In genomic region chr9:98968596-98969337, GRCh38 we compare ENCODE assay signal across 15 cellular contexts. TPM values are rescaled to one million over a fixed set of nuclear protein-coding genes. Genes with fewer than 3 reads are reported as not detected.
DNase-seq lines count a peak whose midpoint lies in the region; ATAC-seq, FAIRE-seq and TF ChIP-seq lines count a peak whose summit lies in the region.
"Had no signal": no experiment of that assay in that cellular context is flagged by ENCODE, and none has a peak within 500 bp of the region (broad histone marks: within the 10 kb centered on the region; RNA-seq: fewer than 3 reads in every experiment).

No MANE protein-coding gene starts in this region.

- H3K4me3 Mint-ChIP-seq in CD4-positive, alpha-beta memory T cell, result no peak overlapping the region
- H3K4me3 Mint-ChIP-seq: CD14-positive monocyte; CD8-positive, alpha-beta memory T cell had no signal

- H3K27me3 ChIP-seq in IMR-90 (ENCODE audit: control insufficient read depth, insufficient read depth, low read length), result no peaks in the 10 kb centered on the region
- no peaks in the 10 kb centered on the region for H3K27me3 ChIP-seq in K562 (ENCODE audit: control insufficient read depth in 2 of 2, insufficient read depth in 2 of 2, low read length in 2 of 2)
- H3K27me3 ChIP-seq in gastroesophageal sphincter, result no peaks in the 10 kb centered on the region
- H3K27me3 ChIP-seq in subcutaneous abdominal adipose tissue (ENCODE audit: control insufficient read depth in 5 of 5, insufficient read depth in 4 of 5, low read length in 5 of 5), result no peaks in the 10 kb centered on the region
- H3K27me3 ChIP-seq in CD4-positive, alpha-beta memory T cell (ENCODE audit: insufficient read depth, low read length), result no peaks in the 10 kb centered on the region

- ATAC-seq in IMR-90 (ENCODE audit: low read depth), result no peak
- ATAC-seq in K562, result 0 out of 3 replicates have a peak, but pooled peaks have one; percentile 17
- no peak for ATAC-seq in gastroesophageal sphincter
- ATAC-seq: A549, HCT116 had no signal

- peaks cover 2% of the 10 kb centered on the region in 2 donors for H3K27me3 Mint-ChIP-seq in CD4-positive, alpha-beta memory T cell

- peaks cover 4 to 54% of the 10 kb centered on the region in 2 experiments; a peak in 3 of 4 replicates for H3K79me1 ChIP-seq in IMR-90 (ENCODE audit: low read depth in 1 of 2, low read length in 2 of 2)

- H3K4me3 ChIP-seq in IMR-90 (ENCODE audit: insufficient read depth, low read depth, low read length), result no peak overlapping the region
- no peak overlapping the region for H3K4me3 ChIP-seq in K562
- H3K4me3 ChIP-seq in gastroesophageal sphincter, result no peak overlapping the region
- H3K4me3 ChIP-seq in subcutaneous abdominal adipose tissue (ENCODE audit: low read depth in 1 of 5, low read length in 5 of 5), result no peak overlapping the region
- H3K4me3 ChIP-seq in CD4-positive, alpha-beta memory T cell (ENCODE audit: low read length in 2 of 2), result no peak overlapping the region
- H3K4me3 ChIP-seq: A549 had no signal

- dilution Hi-C loops in IMR-90 (cut with HindIII; ENCODE audit: low sequenced_read_pairs, unreplicated experiment), result no loop called here

- no peak overlapping the region for H3K14ac ChIP-seq in IMR-90 (replicated peaks; ENCODE audit: low read depth, low read length)

- no peak overlapping the region for H3K18ac ChIP-seq in IMR-90 (ENCODE audit: low read depth, low read length)

- no peak for FAIRE-seq in K562 (lab: Jason Lieb, UNC)
- FAIRE-seq: A549, H1 had no signal

- CTCF ChIA-PET in IMR-90 (lab: Yijun Ruan, JAX), result no interaction called here
- CTCF ChIA-PET in K562 (lab: Yijun Ruan, JAX; ENCODE audit: low intra/inter-chr PET ratio), result no interaction called here
- CTCF ChIA-PET in CD4-positive, alpha-beta memory T cell (lab: Charles Lee; ENCODE audit: partially characterized antibody), result no interaction called here

- H2BK120ac ChIP-seq in IMR-90 (ENCODE audit: low read depth, low read length), result peak overlapping the region; percentile 33; the same call in 1 of the 2 replicates

- H2BK20ac ChIP-seq in IMR-90 (ENCODE audit: low read depth, low read length), result 0 out of 2 replicates have a peak overlapping the region, but pooled peaks have one; percentile 10

- intact Hi-C loops in IMR-90 (cut with micrococcal nuclease) (no loop called here), K562 (cut with micrococcal nuclease) (no loop called here)
- intact Hi-C loops in CD4-positive, alpha-beta memory T cell (cut with micrococcal nuclease), result no loop called here

- no peak overlapping the region for H2AK9ac ChIP-seq in IMR-90 (replicated peaks; ENCODE audit: low read depth, low read length, poor library complexity)

- no peaks in the 10 kb centered on the region for H3K9me3 Mint-ChIP-seq in CD4-positive, alpha-beta memory T cell
- H3K9me3 Mint-ChIP-seq: CD8-positive, alpha-beta memory T cell had no signal

- H3K36me3 ChIP-seq in IMR-90 (ENCODE audit: control insufficient read depth, insufficient read depth, low read length), result peaks cover 9% of the 10 kb centered on the region; the same call in 1 of the 2 replicates
- no peaks in the 10 kb centered on the region for H3K36me3 ChIP-seq in K562 (ENCODE audit: control insufficient read depth, insufficient read depth, low read length)
- H3K36me3 ChIP-seq in gastroesophageal sphincter, result no peaks in the 10 kb centered on the region
- H3K36me3 ChIP-seq in subcutaneous abdominal adipose tissue (ENCODE audit: control insufficient read depth in 5 of 5, insufficient read depth in 5 of 5, low read length in 5 of 5), result peaks cover 0 to 14% (median 7%) of the 10 kb centered on the region in 5 donors
- no peaks in the 10 kb centered on the region for H3K36me3 ChIP-seq in CD4-positive, alpha-beta memory T cell (ENCODE audit: insufficient read depth, low read length)

- H3K36me3 Mint-ChIP-seq in CD4-positive, alpha-beta memory T cell, result no peaks in the 10 kb centered on the region
- H3K36me3 Mint-ChIP-seq: CD14-positive monocyte; CD8-positive, alpha-beta memory T cell had no signal

- BruUV-seq in IMR-90 (replicated peaks; lab: Mats Ljungman, UMichigan), result no TSS peak
- no TSS peak for BruUV-seq in K562 (replicated peaks; lab: Mats Ljungman, UMichigan)

- 88% methylated on average over 1 of the region's 6 CpGs; no CpG with 5 or more reads in 1 of the 2 experiments for WGBS in IMR-90 (ENCODE audit: extremely low coverage in 2 of 2, insufficient read length in 1 of 2), 2 experiments
- 29% methylated on average over 4 of the region's 6 CpGs for WGBS in K562 (ENCODE audit: insufficient coverage, low coverage, missing lambda C conversion rate)
- WGBS in gastroesophageal sphincter (ENCODE audit: low coverage in 1 of 2), 2 donors, result 64 to 89% methylated on average over 4 of the region's 6 CpGs

- no peaks in the 10 kb centered on the region for H3K79me2 ChIP-seq in K562 (ENCODE audit: control insufficient read depth, insufficient read depth, low read length)

- H3K4me2 ChIP-seq in IMR-90 (ENCODE audit: low read depth, low read length) (no peak overlapping the region), K562 (ENCODE audit: insufficient read depth, low read length) (no peak overlapping the region)
- H3K4me2 ChIP-seq: A549 had no signal

- no peaks in the 10 kb centered on the region for H3K4me1 Mint-ChIP-seq in CD4-positive, alpha-beta memory T cell
- H3K4me1 Mint-ChIP-seq: CD14-positive monocyte; CD8-positive, alpha-beta memory T cell had no signal

- H3K4me1 ChIP-seq in IMR-90 (ENCODE audit: control insufficient read depth, insufficient read depth, low read length) (peaks cover 32% of the 10 kb centered on the region), K562 (replicated peaks in 1 of 2; ENCODE audit: control insufficient read depth in 2 of 2, insufficient read depth in 2 of 2, low read length in 2 of 2) (peaks cover 12 to 19% of the 10 kb centered on the region in 2 experiments; a peak in 4 of 5 replicates), gastroesophageal sphincter (peaks cover 13 to 100% (median 47%) of the 10 kb centered on the region in 3 donors), subcutaneous abdominal adipose tissue (ENCODE audit: control insufficient read depth in 5 of 5, insufficient read depth in 5 of 5, low read length in 5 of 5) (peaks cover 23 to 83% (median 76%) of the 10 kb centered on the region in 5 donors)
- H3K4me1 ChIP-seq in CD4-positive, alpha-beta memory T cell (ENCODE audit: insufficient read depth, low read length), result no peaks in the 10 kb centered on the region
- H3K4me1 ChIP-seq: A549, Caco-2 had no signal

- H4K8ac ChIP-seq in IMR-90 (ENCODE audit: low read depth in 2 of 2, low read length in 2 of 2), result no peak overlapping the region

- POLR2A ChIA-PET in IMR-90 (lab: Charles Lee; ENCODE audit: unreplicated experiment), result no interaction called here
- POLR2A ChIA-PET in K562 (lab: Yijun Ruan, JAX), result interaction anchor here (0.6 to 0.7 kb wide), 3 partner anchors 21 to 116 kb away, joined by 3 to 4 read pairs (median 3); no protein-coding TSS in a partner anchor
- POLR2A ChIA-PET in CD4-positive, alpha-beta memory T cell (lab: Charles Lee; ENCODE audit: partially characterized antibody), result no interaction called here

- H2AFZ ChIP-seq in IMR-90 (replicated peaks; ENCODE audit: low read length, poor library complexity) (no peak overlapping the region), K562 (ENCODE audit: low read depth, low read length) (no peak overlapping the region)

- peaks cover 24% of the 10 kb centered on the region for H3K9me1 ChIP-seq in IMR-90 (ENCODE audit: insufficient read depth, low read length)
- no peaks in the 10 kb centered on the region for H3K9me1 ChIP-seq in K562 (ENCODE audit: control insufficient read depth, insufficient read depth, low read length)

- DNase-seq in IMR-90 (no peak), K562 (ENCODE audit: extremely low read depth in 1 of 4, low spot score in 3 of 4) (peak; percentile 31 to 56 (median 42)), GDM1 (lab: John Stamatoyannopoulos, UW) (no peak)
- no peak for DNase-seq in CD4-positive, alpha-beta memory T cell
- DNase-seq in activated naive CD4-positive, alpha-beta T cell (lab: John Stamatoyannopoulos, UW), result no peak
- DNase-seq: Caco-2; CD8-positive, alpha-beta memory T cell; DND-41 had no signal

- H3K56ac ChIP-seq in IMR-90 (ENCODE audit: extremely low read depth, insufficient read depth, low read length), result no peak overlapping the region

- H3K27ac ChIP-seq in IMR-90 (ENCODE audit: insufficient read depth, low read length), result no peak overlapping the region
- H3K27ac ChIP-seq in K562 (ENCODE audit: extremely low read depth, low read depth, low read length), result no peak overlapping the region
- peak overlapping the region in 3 of 4 donors; percentile 88 to 93 (median 91) for H3K27ac ChIP-seq in gastroesophageal sphincter
- peak overlapping the region; percentile 38 for H3K27ac ChIP-seq in subcutaneous abdominal adipose tissue (ENCODE audit: low read depth, low read length)
- no peak overlapping the region for H3K27ac ChIP-seq in CD4-positive, alpha-beta memory T cell (ENCODE audit: low read depth, low read length)
- H3K27ac ChIP-seq: A549, HL-60 had no signal

- no peak overlapping the region for H3K27ac Mint-ChIP-seq in CD4-positive, alpha-beta memory T cell
- H3K27ac Mint-ChIP-seq: CD14-positive monocyte; CD8-positive, alpha-beta memory T cell had no signal

- no peak overlapping the region for H3K4ac ChIP-seq in IMR-90 (ENCODE audit: low read depth, low read length)

- TF ChIP-seq EP300 in K562 (IDR thresholded peaks at IDR 0.05; ENCODE audit: low read length) (no peak), gastroesophageal sphincter (IDR thresholded peaks at IDR 0.05) (no peak)

- TF ChIP-seq CTCF in IMR-90 (conservative IDR thresholded peaks at IDR 0.05; ENCODE audit: low read depth, low read length), result no peak
- TF ChIP-seq CTCF in K562 (IDR thresholded peaks at IDR 0.05 in 2 of 3, conservative IDR thresholded peaks at IDR 0.05 in 1 of 3; ENCODE audit: insufficient read depth in 2 of 3, low read depth in 1 of 3, low read length in 3 of 3), result no peak
- no peak for TF ChIP-seq CTCF in gastroesophageal sphincter (IDR thresholded peaks at IDR 0.05)

- 0 out of 2 replicates have a peak overlapping the region, but pooled peaks have one; percentile 27 for H4K91ac ChIP-seq in IMR-90 (ENCODE audit: insufficient read depth, low read depth, low read length)

- no peak overlapping the region for H2BK5ac ChIP-seq in IMR-90 (ENCODE audit: low read depth, low read length, poor library complexity, severe bottlenecking)

- TF ChIP-seq RAD21 in IMR-90 (IDR thresholded peaks at IDR 0.05; ENCODE audit: low read length), result no peak
- TF ChIP-seq RAD21 in K562 (CRISPR knock-in tag; conservative IDR thresholded peaks at IDR 0.05 in 1 of 2, IDR thresholded peaks at IDR 0.05 in 1 of 2), result no peak

- peak overlapping the region; percentile 76; the same call in 1 of the 3 replicates for H2BK15ac ChIP-seq in IMR-90 (ENCODE audit: low read depth, low read length)

- TF ChIP-seq POLR2A in IMR-90 (IDR thresholded peaks at IDR 0.05; ENCODE audit: low read depth, low read length), result no peak
- no peak for TF ChIP-seq POLR2A in K562 (conservative IDR thresholded peaks at IDR 0.05)
- no peak for TF ChIP-seq POLR2A in gastroesophageal sphincter (IDR thresholded peaks at IDR 0.05)

- H3K23ac ChIP-seq in IMR-90 (ENCODE audit: low read depth, low read length), result no peak overlapping the region

- H3K9ac ChIP-seq in IMR-90 (ENCODE audit: low read depth, low read length) (no peak overlapping the region), K562 (ENCODE audit: insufficient read depth in 1 of 2, low read depth in 2 of 2, low read length in 2 of 2) (no peak overlapping the region), subcutaneous abdominal adipose tissue (ENCODE audit: low read length in 5 of 5) (peak overlapping the region in 1 of 5 donors; percentile 9)

- H4K20me1 ChIP-seq in IMR-90 (ENCODE audit: insufficient read depth, low read length), result no peaks in the 10 kb centered on the region
- H4K20me1 ChIP-seq in K562 (replicated peaks; ENCODE audit: control insufficient read depth, insufficient read depth, low read length), result no peaks in the 10 kb centered on the region

- no peak overlapping the region for H4K5ac ChIP-seq in IMR-90 (ENCODE audit: low read depth, low read length)

- H3K9me3 ChIP-seq in IMR-90 (ENCODE audit: control insufficient read depth, insufficient read depth, low read length), result no peaks in the 10 kb centered on the region; the same call in 1 of the 2 replicates
- no peaks in the 10 kb centered on the region for H3K9me3 ChIP-seq in K562 (replicated peaks; ENCODE audit: control insufficient read depth, insufficient read depth, low read depth, low read length)
- no peaks in the 10 kb centered on the region for H3K9me3 ChIP-seq in gastroesophageal sphincter
- peaks cover 0 to 3% (median 0%) of the 10 kb centered on the region in 5 donors for H3K9me3 ChIP-seq in subcutaneous abdominal adipose tissue (ENCODE audit: control insufficient read depth in 5 of 5, low read length in 5 of 5)
- H3K9me3 ChIP-seq in CD4-positive, alpha-beta memory T cell (ENCODE audit: control insufficient read depth in 1 of 2, low read length in 2 of 2), result no peaks in the 10 kb centered on the region
- H3K9me3 ChIP-seq: A549, Caco-2 had no signal

- 0 out of 2 replicates have a peak overlapping the region, but pooled peaks have one; percentile 16 for H2AK5ac ChIP-seq in IMR-90 (ENCODE audit: low read depth, low read length)

- in situ Hi-C loops in IMR-90 (cut with MboI; ENCODE audit: low sequenced_read_pairs) (no loop called here), K562 (cut with MboI) (no loop called here)

RNA-seq across cellular contexts. Expression of gene COL15A1, which starts 25.1 kb away (rescaled TPM):
- total RNA-seq in IMR-90 (2012; rRNA removed) (1.9 and 2.2 TPM in 2 replicates), K562 (2014; rRNA removed) (3.5 and 3.9 TPM in 2 replicates), K562 (2014; rRNA removed; fragmentation: Illumina TruSeq; extraction: Trizol) (2.0 and 2.3 TPM in 2 replicates), K562 (2015; rRNA removed; fragmentation: Illumina TruSeq; extraction: Trizol) (3.0 and 3.2 TPM in 2 replicates), K562 (2021) (4.9 and 5.1 TPM in 2 replicates), gastroesophageal sphincter (100 to 1,000 TPM in 2 of 4 donors, 10 to 100 TPM in 2; 80.5 to 256 (median 97.2) TPM)
- polyA plus RNA-seq in IMR-90 (2012; rRNA removed) (3.1 and 3.7 TPM in 2 replicates), K562 (2011; rRNA removed) (0.72 and 1.7 TPM in 2 replicates), K562 (2014; fragmentation: Illumina TruSeq; extraction: Trizol) (3.2 TPM in 2 replicates), K562 (2014; fragmentation: Nextera tagmentation; extraction: Ambion mirVana) (under 1 TPM; 0.46 to 0.68 TPM), K562 (2014; rRNA removed) (2.6 TPM in 2 replicates)
- 1.9 and 4.0 TPM in 2 replicates for polyA plus RNA-seq in IMR-90 (2012; cell fraction: cytosol; rRNA removed)
- 4.3 and 4.6 TPM in 2 replicates for polyA plus RNA-seq in IMR-90 (2012; cell fraction: nucleus; rRNA removed; ENCODE audit: low replicate concordance)
- total RNA-seq in K562 (2011; cell fraction: chromatin; rRNA removed; ENCODE audit: low replicate concordance), result 5.0 and 10.1 TPM in 2 replicates
- total RNA-seq in K562 (2011; cell fraction: nucleolus; rRNA removed), result 5.9 and 9.3 TPM in 2 replicates
- total RNA-seq in K562 (2011; cell fraction: nucleoplasm; rRNA removed), result 6.6 and 7.6 TPM in 2 replicates
- polyA plus RNA-seq in K562 (2011; cell fraction: cytosol; rRNA removed), result 0.96 and 2.9 TPM in 2 replicates
- 1.2 and 2.8 TPM in 2 replicates for polyA plus RNA-seq in K562 (2011; cell fraction: nucleus; rRNA removed)
- polyA plus RNA-seq in K562 (2012), result 5.8 and 27.6 TPM in 2 replicates
- 0.87 and 2.1 TPM in 2 replicates for polyA minus RNA-seq in K562 (2011; rRNA and poly(A)+ RNA removed)
- 2.7 and 5.7 TPM in 2 replicates for polyA minus RNA-seq in K562 (2011; cell fraction: cytosol; rRNA and poly(A)+ RNA removed)
- polyA minus RNA-seq in K562 (2011; cell fraction: nucleus; rRNA and poly(A)+ RNA removed), result 1.1 and 1.5 TPM in 2 replicates
- total RNA-seq in CD4-positive, alpha-beta memory T cell, result not detected
- not detected for polyA plus RNA-seq in CD4-positive, alpha-beta memory T cell
- total RNA-seq: Caco-2; CD8-positive, alpha-beta memory T cell had no signal

Comparison
In these comparisons a context has a peak if more than half of its experiments do, and no peak if none do; other contexts are left out.
1. DNase-seq: peak in K562 (4 of 4); none in IMR-90 (single experiment), CD4-positive, alpha-beta memory T cell (0 of 5), GDM1 (single experiment) and activated naive CD4-positive, alpha-beta T cell (0 of 4).
2. H3K27ac ChIP-seq: peak in gastroesophageal sphincter (3 of 4) and subcutaneous abdominal adipose tissue (single experiment); none in IMR-90 (single experiment), K562 (single experiment) and CD4-positive, alpha-beta memory T cell (single experiment).
3. RNA of gene COL15A1, which starts 25.1 kb away (total RNA-seq): 80.5 to 256 TPM in gastroesophageal sphincter; 2.0 to 10.1 TPM in K562, 1.9 to 2.2 TPM in IMR-90 and not detected in CD4-positive, alpha-beta memory T cell; every median in the first group is over 4 times any median in the second.